30 cellular contexts compared by ENCODE assay signal in genomic region chr11:46736146-46736545, GRCh38. TPM values are rescaled to one million over a fixed set of nuclear protein-coding genes. Genes with fewer than 3 reads are reported as not detected.
"Had no signal": no experiment of that assay in that cellular context is flagged by ENCODE, and none has a peak within 500 bp of the region (broad histone marks: within the 10 kb centered on the region; RNA-seq: fewer than 3 reads in every experiment).

No MANE protein-coding gene starts in this region.

- H3K9me3 ChIP-seq: ascending aorta, SJCRH30 had no signal

- H3K36me3 Mint-ChIP-seq: activated naive CD4-positive, alpha-beta T cell treated with anti-CD3 and anti-CD28 coated beads, Interleukin-2, amount 50 U/mL, for 24 hours; activated naive CD8-positive, alpha-beta T cell treated with anti-CD3 and anti-CD28 coated beads, Interleukin-2, amount 10 ng/mL, durations not matched to agents 7 days and 5 days had no signal

- H3K9me3 Mint-ChIP-seq: activated CD4-positive, alpha-beta T cell treated with anti-CD3 and anti-CD28 coated beads, Interleukin-2, amount 10 ng/mL, durations not matched to agents 24 days and 14 days; activated CD8-positive, alpha-beta T cell treated with anti-CD3 and anti-CD28 coated beads for 36 hours; activated naive CD4-positive, alpha-beta T cell treated with anti-CD3 and anti-CD28 coated beads, Interleukin-2, amount 50 U/mL, for 24 hours; activated naive CD8-positive, alpha-beta T cell treated with anti-CD3 and anti-CD28 coated beads, Interleukin-2, amount 10 ng/mL, durations not matched to agents 7 days and 5 days; activated T-cell treated with anti-CD3 and anti-CD28 coated beads, Interleukin-2, amount 50 U/mL, for 72 hours; activated T-helper 17 cell treated with anti-CD3 and anti-CD28 coated beads, Interleukin-2, amount 50 U/mL, for 72 hours; central memory CD8-positive, alpha-beta T cell had no signal

- H3K27ac Mint-ChIP-seq: activated CD4-positive, alpha-beta T cell treated with anti-CD3 and anti-CD28 coated beads, Interleukin-2, amount 10 ng/mL, durations not matched to agents 24 days and 14 days; activated CD8-positive, alpha-beta T cell treated with anti-CD3 and anti-CD28 coated beads for 36 hours; activated naive CD4-positive, alpha-beta T cell treated with anti-CD3 and anti-CD28 coated beads, Interleukin-2, amount 50 U/mL, for 24 hours; activated naive CD8-positive, alpha-beta T cell treated with anti-CD3 and anti-CD28 coated beads, Interleukin-2, amount 10 ng/mL, durations not matched to agents 7 days and 5 days; activated T-cell treated with anti-CD3 and anti-CD28 coated beads, Interleukin-2, amount 50 U/mL, for 72 hours; activated T-helper 17 cell treated with anti-CD3 and anti-CD28 coated beads, Interleukin-2, amount 50 U/mL, for 72 hours had no signal

- H3K4me3 ChIP-seq: ascending aorta, cardiac muscle cell, SJCRH30, SK-N-MC had no signal

- H3K27ac ChIP-seq: cardiac muscle cell, SJCRH30, SK-N-MC had no signal

- H3K36me3 ChIP-seq: cardiac muscle cell had no signal

- ATAC-seq: activated CD8-positive, alpha-beta T cell treated with anti-CD3 and anti-CD28 coated beads for 36 hours; activated T-cell treated with anti-CD3 and anti-CD28 coated beads, Interleukin-2, amount 50 U/mL, for 72 hours; activated T-helper 17 cell treated with anti-CD3 and anti-CD28 coated beads, Interleukin-2, amount 50 U/mL, for 72 hours had no signal

- H3K27me3 Mint-ChIP-seq: activated CD4-positive, alpha-beta T cell treated with anti-CD3 and anti-CD28 coated beads, Interleukin-2, amount 10 ng/mL, durations not matched to agents 24 days and 14 days; activated CD8-positive, alpha-beta T cell treated with anti-CD3 and anti-CD28 coated beads for 36 hours; activated naive CD4-positive, alpha-beta T cell treated with anti-CD3 and anti-CD28 coated beads, Interleukin-2, amount 50 U/mL, for 24 hours; activated naive CD8-positive, alpha-beta T cell treated with anti-CD3 and anti-CD28 coated beads, Interleukin-2, amount 10 ng/mL, durations not matched to agents 7 days and 5 days; activated T-helper 17 cell treated with anti-CD3 and anti-CD28 coated beads, Interleukin-2, amount 50 U/mL, for 72 hours; central memory CD8-positive, alpha-beta T cell had no signal

- H3K4me1 ChIP-seq: ascending aorta, SJCRH30 had no signal

- H3K4me1 Mint-ChIP-seq: activated CD4-positive, alpha-beta T cell treated with anti-CD3 and anti-CD28 coated beads, Interleukin-2, amount 10 ng/mL, durations not matched to agents 24 days and 14 days; activated naive CD4-positive, alpha-beta T cell treated with anti-CD3 and anti-CD28 coated beads, Interleukin-2, amount 50 U/mL, for 24 hours; activated naive CD8-positive, alpha-beta T cell treated with anti-CD3 and anti-CD28 coated beads, Interleukin-2, amount 10 ng/mL, durations not matched to agents 7 days and 5 days; activated T-helper 17 cell treated with anti-CD3 and anti-CD28 coated beads, Interleukin-2, amount 50 U/mL, for 72 hours; central memory CD8-positive, alpha-beta T cell had no signal

- H3K27me3 ChIP-seq: ascending aorta, cardiac muscle cell, SJCRH30 had no signal

- H3K4me3 Mint-ChIP-seq: activated CD4-positive, alpha-beta T cell treated with anti-CD3 and anti-CD28 coated beads, Interleukin-2, amount 10 ng/mL, durations not matched to agents 24 days and 14 days; activated CD8-positive, alpha-beta T cell treated with anti-CD3 and anti-CD28 coated beads for 36 hours; activated naive CD4-positive, alpha-beta T cell treated with anti-CD3 and anti-CD28 coated beads, Interleukin-2, amount 50 U/mL, for 24 hours; activated naive CD8-positive, alpha-beta T cell treated with anti-CD3 and anti-CD28 coated beads, Interleukin-2, amount 10 ng/mL, durations not matched to agents 7 days and 5 days; activated T-cell treated with anti-CD3 and anti-CD28 coated beads, Interleukin-2, amount 50 U/mL, for 72 hours; activated T-helper 17 cell treated with anti-CD3 and anti-CD28 coated beads, Interleukin-2, amount 50 U/mL, for 72 hours; central memory CD8-positive, alpha-beta T cell had no signal

- DNase-seq: activated CD4-positive, alpha-beta T cell treated with anti-CD3 and anti-CD28 coated beads, Interleukin-2, amount 10 ng/mL, durations not matched to agents 24 days and 14 days; activated CD4-positive, alpha-beta T cell treated with anti-CD3 and anti-CD28 coated beads, Interleukin-2, amount 50 U/mL, for 4 hours; activated CD8-positive, alpha-beta T cell treated with anti-CD3 and anti-CD28 coated beads for 36 hours; activated naive CD4-positive, alpha-beta T cell; activated naive CD8-positive, alpha-beta T cell treated with anti-CD3 and anti-CD28 coated beads, Interleukin-2, amount 10 ng/mL, durations not matched to agents 7 days and 5 days; activated T-cell treated with anti-CD3 and anti-CD28 coated beads, Interleukin-2, amount 50 U/mL, for 1 hour; activated T-cell treated with anti-CD3 and anti-CD28 coated beads, Interleukin-2, amount 50 U/mL, for 72 hours; amygdala; MM.1S; MV-4-11; NCI-H1092; NCI-H1436 treated with DMSO at 0.1 percent for 48 hours; NCI-H1694 treated with DMSO at 0.1 percent for 48 hours; NCI-H2029; NCI-H345; NCI-H524 treated with DMSO at 0.1 percent for 48 hours; SHP77; SJCRH30; T1000 had no signal

RNA-seq across cellular contexts. Expression of gene F2, which starts 17.1 kb away (rescaled TPM):
- total RNA-seq: activated CD8-positive, alpha-beta memory T cell treated with anti-CD3 and anti-CD28 coated beads for 36 hours; activated CD8-positive, alpha-beta T cell treated with anti-CD3 and anti-CD28 coated beads for 36 hours; activated naive CD8-positive, alpha-beta T cell treated with anti-CD3 and anti-CD28 coated beads, Interleukin-2, amount 10 ng/mL, durations not matched to agents 7 days and 5 days; activated T-cell treated with anti-CD3 and anti-CD28 coated beads, Interleukin-2, amount 50 U/mL, for 72 hours; activated T-helper 17 cell treated with anti-CD3 and anti-CD28 coated beads, Interleukin-2, amount 50 U/mL, for 72 hours; cardiac muscle cell; LHCN-M2; NCI-H460; RPMI7951 had no signal
- polyA plus RNA-seq: adipose tissue had no signal
